12 cellular contexts compared by ENCODE assay signal in genomic region chr7:24727165-24728120, GRCh38. TPM values are rescaled to one million over a fixed set of nuclear protein-coding genes. Genes with fewer than 3 reads are reported as not detected.
DNase-seq lines count a peak whose midpoint lies in the region; ATAC-seq and TF ChIP-seq lines count a peak whose summit lies in the region.
"Had no signal": no experiment of that assay in that cellular context is flagged by ENCODE, and none has a peak within 500 bp of the region (broad histone marks: within the 10 kb centered on the region; RNA-seq: fewer than 3 reads in every experiment).

No MANE protein-coding gene starts in this region.

- H3K27me3 ChIP-seq in psoas muscle (ENCODE audit: insufficient read depth in 3 of 3, low read length in 2 of 3): no peaks in the 10 kb centered on the region
- H3K27me3 ChIP-seq: hepatocyte had no signal

- H3K27me3 Mint-ChIP-seq in glutamatergic neuron (ENCODE audit: unreplicated experiment): peaks cover 6% of the 10 kb centered on the region
- peaks cover 34% of the 10 kb centered on the region for H3K27me3 Mint-ChIP-seq in activated T-cell treated with anti-CD3 and anti-CD28 coated beads, Interleukin-2, amount 50 U/mL, for 24 hours

- ATAC-seq in HG02759 (IDR thresholded peaks at IDR 0.05; ENCODE audit: unreplicated experiment) (peak; percentile 56), psoas muscle (peak in 3 of 4 donors; percentile 59 to 69 (median 69))

- H3K4me1 Mint-ChIP-seq in glutamatergic neuron (ENCODE audit: low read depth, unreplicated experiment): peaks cover 25% of the 10 kb centered on the region
- H3K4me1 Mint-ChIP-seq in activated T-cell treated with anti-CD3 and anti-CD28 coated beads, Interleukin-2, amount 50 U/mL, for 24 hours (ENCODE audit: low read depth): peaks cover 30% of the 10 kb centered on the region

- no peak overlapping the region for H3K27ac Mint-ChIP-seq in glutamatergic neuron (ENCODE audit: unreplicated experiment)
- no peak overlapping the region for H3K27ac Mint-ChIP-seq in activated T-cell treated with anti-CD3 and anti-CD28 coated beads, Interleukin-2, amount 50 U/mL, for 24 hours

- no peak overlapping the region for H3K4me3 Mint-ChIP-seq in glutamatergic neuron (ENCODE audit: unreplicated experiment)
- no peak overlapping the region for H3K4me3 Mint-ChIP-seq in activated T-cell treated with anti-CD3 and anti-CD28 coated beads, Interleukin-2, amount 50 U/mL, for 24 hours

- H3K36me3 Mint-ChIP-seq in glutamatergic neuron (ENCODE audit: unreplicated experiment): no peaks in the 10 kb centered on the region
- H3K36me3 Mint-ChIP-seq in activated T-cell treated with anti-CD3 and anti-CD28 coated beads, Interleukin-2, amount 50 U/mL, for 24 hours (ENCODE audit: low read depth): no peaks in the 10 kb centered on the region

- no peak overlapping the region for H3K4me3 ChIP-seq in psoas muscle
- H3K4me3 ChIP-seq: hepatocyte, PC-9 had no signal

- TF ChIP-seq CTCF in psoas muscle (IDR thresholded peaks at IDR 0.05) (no peak), glutamatergic neuron (IDR thresholded peaks at IDR 0.05; ENCODE audit: partially characterized antibody, unreplicated experiment) (no peak)

- no peaks in the 10 kb centered on the region for H3K36me3 ChIP-seq in psoas muscle (ENCODE audit: insufficient read depth in 1 of 2, low read depth in 1 of 2)

- peaks cover 7% of the 10 kb centered on the region for H3K9me3 Mint-ChIP-seq in glutamatergic neuron (ENCODE audit: unreplicated experiment)
- no peaks in the 10 kb centered on the region for H3K9me3 Mint-ChIP-seq in activated T-cell treated with anti-CD3 and anti-CD28 coated beads, Interleukin-2, amount 50 U/mL, for 24 hours

- H3K4me1 ChIP-seq in psoas muscle: peaks cover 13% of the 10 kb centered on the region

- DNase-seq in NOMO-1 treated with DMSO at 0.1 percent for 48 hours (lab: John Stamatoyannopoulos, UW; ENCODE audit: unreplicated experiment): peak; percentile 3
- DNase-seq in NOMO-1 treated with dmso at 0.1 percent for 144 hours (lab: John Stamatoyannopoulos, UW; ENCODE audit: unreplicated experiment): no peak
- DNase-seq in MV-4-11 (lab: John Stamatoyannopoulos, UW): peak; percentile 40
- DNase-seq in psoas muscle: peak; percentile 50 to 68
- DNase-seq in stimulated activated CD4-positive, alpha-beta T cell treated with anti-CD3 and anti-CD28 coated beads, Interleukin-12 subunit alpha, Interleukin-12 subunit beta, amount 100 ng/mL, for 4 hours: no peak
- no peak for DNase-seq in glutamatergic neuron
- DNase-seq in activated T-cell treated with anti-CD3 and anti-CD28 coated beads, Interleukin-2, amount 50 U/mL, for 24 hours: no peak
- DNase-seq: activated effector memory CD4-positive, alpha-beta T cell treated with anti-CD3 and anti-CD28 coated beads, Interleukin-2, amount 50 U/mL, for 16 hours; HCEC 1CT; PC-9 had no signal

- intact Hi-C loops in psoas muscle (cut with DNase I): no loop called here

- no peaks in the 10 kb centered on the region for H3K9me3 ChIP-seq in psoas muscle

- WGBS in psoas muscle, 3 donors: 82 to 86% (median 83%) methylated on average over 13 of the region's 13 CpGs

- H3K27ac ChIP-seq in psoas muscle: no peak overlapping the region
- H3K27ac ChIP-seq: hepatocyte, PC-9 had no signal

RNA-seq across cellular contexts. Expression of gene GSDME, which starts 29.8 kb away (rescaled TPM):
- total RNA-seq in psoas muscle: 10 to 100 TPM; 10.9 to 32.1 (median 16.0) TPM
- polyA plus RNA-seq in psoas muscle: 10 to 100 TPM in 1 of 3 donors, 1 to 10 TPM in 2; 4.9 to 30.7 (median 8.3) TPM
- 12.7 TPM for total RNA-seq in glutamatergic neuron (ENCODE audit: unreplicated experiment)

Comparison
In these comparisons a context has a peak if more than half of its experiments do, and no peak if none do; other contexts are left out.
1. DNase-seq: peak in NOMO-1 treated with DMSO at 0.1 percent for 48 hours (single experiment), MV-4-11 (single experiment) and psoas muscle (2 of 2); none in NOMO-1 treated with dmso at 0.1 percent for 144 hours (single experiment), stimulated activated CD4-positive, alpha-beta T cell treated with anti-CD3 and anti-CD28 coated beads, Interleukin-12 subunit alpha, Interleukin-12 subunit beta, amount 100 ng/mL, for 4 hours (single experiment), glutamatergic neuron (single experiment) and activated T-cell treated with anti-CD3 and anti-CD28 coated beads, Interleukin-2, amount 50 U/mL, for 24 hours (single experiment).